In the genomic region with DNA sequence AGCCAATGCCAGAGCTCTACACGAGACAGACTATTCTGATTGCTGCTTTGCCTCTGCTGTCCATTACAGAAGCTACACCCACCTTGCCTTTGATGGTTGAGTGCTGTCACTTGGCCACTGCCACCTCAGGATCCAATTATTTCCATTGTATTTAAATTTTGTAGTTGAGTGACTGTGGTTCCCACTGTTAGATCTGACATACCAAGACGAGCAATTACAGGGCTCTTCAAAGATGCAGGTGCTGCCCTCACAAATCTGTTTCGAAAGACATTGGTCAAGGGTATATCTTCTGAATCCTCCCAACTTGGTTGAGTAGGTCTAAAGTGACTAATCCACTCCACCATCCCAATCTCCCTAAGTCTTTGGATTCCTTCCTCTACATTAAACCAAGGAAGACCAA, we compare ENCODE assay signal across 5 cellular contexts. TPM values are rescaled to one million over a fixed set of nuclear protein-coding genes. Genes with fewer than 3 reads are reported as not detected.
"Had no signal": no experiment of that assay in that cellular context is flagged by ENCODE, and none has a peak within 500 bp of the region (broad histone marks: within the 10 kb centered on the region; RNA-seq: fewer than 3 reads in every experiment).

No MANE protein-coding gene starts in this region.

RNA-seq across cellular contexts. Expression of a gene that starts 57.4 kb away (rescaled TPM):
- total RNA-seq: activated naive CD4-positive, alpha-beta T cell treated with anti-CD3 and anti-CD28 coated beads for 36 hours; activated naive CD8-positive, alpha-beta T cell treated with anti-CD3 and anti-CD28 coated beads, Interleukin-2, amount 10 ng/mL, durations not matched to agents 7 days and 5 days; activated T-cell treated with anti-CD3 and anti-CD28 coated beads, Interleukin-2, amount 50 U/mL, for 72 hours; activated T-helper 1 cell treated with anti-CD3 and anti-CD28 coated beads, Interleukin-12 subunit alpha, Interleukin-12 subunit beta, Interleukin-2, Interleukin-4 antibody, amounts not matched to agents 30 ng/mL and 10 ng/mL and 1 ng/mL, durations not matched to agents 14 hours and 24 hours and 36 hours; activated T-helper 2 cell treated with anti-CD3 and anti-CD28 coated beads, Interferon-gamma antibody, Interleukin-2, Interleukin-4, amounts not matched to agents 10 μg/mL and 5 μg/mL and 100 μg/mL, durations not matched to agents 14 hours and 24 hours and 36 hours had no signal
